ENCODE assay signal across 34 cellular contexts in the genomic region with DNA sequence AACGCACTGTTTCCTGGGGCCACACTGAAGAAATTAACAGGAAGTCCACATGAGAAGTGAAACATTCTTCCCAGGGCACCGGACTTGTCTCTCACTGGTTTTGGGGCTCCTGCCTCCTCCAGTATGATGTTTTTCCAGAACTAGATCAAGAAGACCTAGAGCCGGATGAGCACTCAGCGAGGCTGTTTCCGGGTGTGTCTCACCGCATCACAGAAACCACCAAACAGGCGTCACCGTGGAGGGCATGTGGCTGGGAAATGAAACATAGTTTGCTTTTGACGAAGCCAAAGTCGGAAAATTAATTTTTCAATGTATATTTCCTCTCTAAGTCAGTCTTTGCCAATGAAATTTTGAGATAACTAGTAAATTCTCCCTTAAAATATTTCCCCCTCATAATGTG.
"Had no signal": no experiment of that assay in that cellular context is flagged by ENCODE, and none has a peak within 500 bp of the region (broad histone marks: within the 10 kb centered on the region; RNA-seq: fewer than 3 reads in every experiment).

No MANE protein-coding gene starts in this region.

- H3K4me1 ChIP-seq: adrenal gland, ascending aorta, body of pancreas, breast epithelium had no signal

- FAIRE-seq: astrocyte, bronchial epithelial cell had no signal

- H3K27me3 ChIP-seq: adrenal gland, ascending aorta, body of pancreas, brain microvascular endothelial cell, breast epithelium, cardiac muscle cell had no signal

- H3K9me3 ChIP-seq: adrenal gland, ascending aorta, body of pancreas, breast epithelium had no signal

- H3K4me3 ChIP-seq: adrenal gland, ascending aorta, body of pancreas, breast epithelium, cardiac muscle cell had no signal

- H3K27ac ChIP-seq: adrenal gland, ascending aorta, body of pancreas, brain microvascular endothelial cell, breast epithelium, cardiac muscle cell had no signal

- DNase-seq: activated effector memory CD4-positive, alpha-beta T cell treated with anti-CD3 and anti-CD28 coated beads, Interleukin-2, amount 50 U/mL, for 16 hours; activated effector memory CD4-positive, alpha-beta T cell treated with Interleukin-2 at 50 U/mL for 16 hours; activated gamma-delta T cell; activated gamma-delta T cell treated with Interleukin-2 at 50 U/mL for 16 hours; activated naive CD4-positive, alpha-beta T cell; activated naive CD4-positive, alpha-beta T cell treated with anti-CD3 and anti-CD28 coated beads for 36 hours; activated naive CD4-positive, alpha-beta T cell treated with anti-CD3 and anti-CD28 coated beads, Interleukin-2, amount 10 ng/mL, durations not matched to agents 7 days and 5 days; activated naive CD4-positive, alpha-beta T cell treated with anti-CD3 and anti-CD28 coated beads, Interleukin-2, amount 50 U/mL, for 16 hours; activated naive CD4-positive, alpha-beta T cell treated with Interleukin-2 at 50 U/mL for 16 hours; activated naive CD8-positive, alpha-beta T cell treated with anti-CD3 and anti-CD28 coated beads for 36 hours; activated naive CD8-positive, alpha-beta T cell treated with anti-CD3 and anti-CD28 coated beads, Interleukin-2, amount 10 ng/mL, durations not matched to agents 7 days and 5 days; activated naive CD8-positive, alpha-beta T cell treated with anti-CD3 and anti-CD28 coated beads, Interleukin-2, amount 50 U/mL, for 24 hours; activated T-cell treated with anti-CD3 and anti-CD28 coated beads, Interleukin-2, amount 50 U/mL, for 1 hour; activated T-cell treated with anti-CD3 and anti-CD28 coated beads, Interleukin-2, amount 50 U/mL, for 24 hours; activated T-cell treated with anti-CD3 and anti-CD28 coated beads, Interleukin-2, amount 50 U/mL, for 4 hours; activated T-cell treated with anti-CD3 and anti-CD28 coated beads, Interleukin-2, amount 50 U/mL, for 48 hours; activated T-cell treated with anti-CD3 and anti-CD28 coated beads, Interleukin-2, amount 50 U/mL, for 72 hours; adrenal gland; amniotic stem cell; amygdala; anterior cingulate cortex; aorta; body of pancreas; brain microvascular endothelial cell; caudate nucleus; central memory CD4-positive, alpha-beta T cell; cerebellar nuclear complex had no signal

- ATAC-seq: activated naive CD4-positive, alpha-beta T cell treated with anti-CD3 and anti-CD28 coated beads, Interleukin-2, amount 50 U/mL, for 72 hours; activated naive CD8-positive, alpha-beta T cell treated with anti-CD3 and anti-CD28 coated beads, Interleukin-2, amount 50 U/mL, for 24 hours; activated T-cell treated with anti-CD3 and anti-CD28 coated beads, Interleukin-2, amount 50 U/mL, for 4 hours; activated T-cell treated with anti-CD3 and anti-CD28 coated beads, Interleukin-2, amount 50 U/mL, for 72 hours; activated T-helper 17 cell treated with anti-CD3 and anti-CD28 coated beads, Interleukin-2, amount 50 U/mL, for 72 hours; body of pancreas had no signal

- H3K36me3 ChIP-seq: adrenal gland, ascending aorta, brain microvascular endothelial cell, breast epithelium, cardiac muscle cell had no signal
